ENCODE assay signal across 8 cellular contexts in the genomic region with DNA sequence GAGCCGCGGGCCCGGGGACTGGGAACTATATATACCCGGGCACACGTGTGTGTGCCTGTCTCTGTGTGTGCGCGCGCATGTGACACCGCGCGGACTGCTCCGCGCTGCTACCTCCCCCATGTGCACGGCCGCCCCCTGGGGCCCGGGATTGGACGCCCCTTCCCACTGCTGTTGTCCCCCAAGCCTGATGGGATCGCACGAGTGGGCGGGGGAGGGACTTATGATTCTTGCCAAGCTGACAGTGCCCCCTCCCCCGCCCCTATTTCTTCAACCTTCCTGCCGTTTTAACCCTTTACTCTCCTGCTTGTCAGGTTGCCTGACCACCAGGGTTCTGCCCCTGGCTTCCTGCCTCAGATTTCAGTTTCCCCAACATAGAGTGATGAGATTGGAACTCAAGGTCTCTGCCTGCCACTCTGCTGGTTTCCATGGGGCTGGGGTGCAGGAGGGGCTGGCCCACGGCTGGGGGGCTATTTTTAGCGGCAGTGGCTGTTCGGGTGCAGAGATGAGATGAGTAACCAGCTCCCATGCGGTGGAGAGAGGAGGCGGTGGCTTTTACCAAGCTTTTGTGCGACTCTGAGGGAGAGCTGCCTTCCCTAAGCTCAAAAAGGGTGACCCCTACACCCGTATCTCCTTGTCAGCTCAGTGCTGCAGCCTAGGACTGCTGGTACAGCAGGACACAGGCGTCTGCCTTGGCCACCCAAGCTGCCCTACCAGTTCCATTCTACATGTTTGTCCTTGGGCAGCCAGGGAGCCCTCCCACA. TPM values are rescaled to one million over a fixed set of nuclear protein-coding genes. Genes with fewer than 3 reads are reported as not detected.
DNase-seq lines count a peak whose midpoint lies in the region; ATAC-seq, FAIRE-seq and TF ChIP-seq lines count a peak whose summit lies in the region.

A gene (minus strand): TSS at position 5 of the 761 bp plus-strand sequence. CDS start 88 bp downstream, outside the sequence.

- peak within 1 kb of the TSS; percentile 91 for H3K4me2 ChIP-seq in astrocyte (ENCODE audit: low read length)

- TF ChIP-seq CTCF in Peyer's patch (IDR thresholded peaks at IDR 0.05), result no peak
- TF ChIP-seq CTCF in astrocyte (IDR thresholded peaks at IDR 0.05; ENCODE audit: insufficient read depth, low read depth, low read length), result no peak
- no peak for TF ChIP-seq CTCF in RWPE1 (conservative IDR thresholded peaks at IDR 0.05; ENCODE audit: low read depth)

- H3K27me3 ChIP-seq in Peyer's patch, result peaks cover 0 to 20% of the 10 kb centered on the region in 2 donors
- peaks cover 18% of the 10 kb centered on the region for H3K27me3 ChIP-seq in astrocyte (ENCODE audit: insufficient read depth, low read length)
- H3K27me3 ChIP-seq in iPS DF 6.9 (ENCODE audit: control insufficient read depth, insufficient read depth, low read length), result peaks cover 40% of the 10 kb centered on the region
- H3K27me3 ChIP-seq in skeletal muscle tissue (ENCODE audit: control insufficient read depth in 3 of 3, insufficient read depth in 3 of 3, low read length in 3 of 3), result peaks cover 12 to 36% (median 19%) of the 10 kb centered on the region in 3 donors

- no CpG with 5 or more reads among the region's 30 CpGs for WGBS in iPS DF 6.9 (ENCODE audit: insufficient coverage, insufficient read length)

- peak within 1 kb of the TSS; percentile 23 for H2AFZ ChIP-seq in astrocyte (ENCODE audit: low read depth, low read length)

- peak; percentile 34 for DNase-seq in ELF-1 (ENCODE audit: low read depth, low spot score)
- no peak for DNase-seq in Peyer's patch
- DNase-seq in astrocyte (ENCODE audit: low read depth), result no peak
- DNase-seq in iPS DF 6.9 (ENCODE audit: low read depth, low spot score), result no peak
- DNase-seq in RWPE1 (ENCODE audit: low spot score), result no peak

- no peaks in the 10 kb centered on the region for H3K9me3 ChIP-seq in Peyer's patch
- H3K9me3 ChIP-seq in astrocyte (ENCODE audit: insufficient read depth, low read depth, low read length), result no peaks in the 10 kb centered on the region
- H3K9me3 ChIP-seq in iPS DF 6.9 (ENCODE audit: control insufficient read depth, insufficient read depth, low read length), result no peaks in the 10 kb centered on the region
- no peaks in the 10 kb centered on the region for H3K9me3 ChIP-seq in skeletal muscle tissue (ENCODE audit: control insufficient read depth in 3 of 3, low read length in 3 of 3)

- ATAC-seq in HG02798 (IDR thresholded peaks at IDR 0.05; ENCODE audit: poor library complexity, unreplicated experiment), result peak; percentile 33
- no peak for ATAC-seq in GM21576 (IDR thresholded peaks at IDR 0.05; ENCODE audit: unreplicated experiment)

- H3K36me3 Mint-ChIP-seq in astrocyte (ENCODE audit: low read depth, unreplicated experiment), result peaks cover 17% of the 10 kb centered on the region

- H3K36me3 ChIP-seq in Peyer's patch (peaks cover 0 to 35% (median 0%) of the 10 kb centered on the region in 3 donors), astrocyte (ENCODE audit: insufficient read depth, low read length) (peaks cover 23% of the 10 kb centered on the region), iPS DF 6.9 (ENCODE audit: control insufficient read depth, insufficient read depth, low read length) (no peaks in the 10 kb centered on the region; the same call in 1 of the 2 replicates), skeletal muscle tissue (ENCODE audit: control insufficient read depth in 3 of 3, insufficient read depth in 3 of 3, low read length in 3 of 3) (peaks cover 30 to 36% (median 32%) of the 10 kb centered on the region in 3 donors)

- FAIRE-seq in astrocyte (lab: Jason Lieb, UNC), result no peak

- H3K27me3 Mint-ChIP-seq in astrocyte (ENCODE audit: low read depth, unreplicated experiment), result peaks cover 31% of the 10 kb centered on the region

- H3K4me1 Mint-ChIP-seq in astrocyte (ENCODE audit: low read depth, unreplicated experiment), result peaks cover 8% of the 10 kb centered on the region

- H3K27ac ChIP-seq in Peyer's patch (peak within 1 kb of the TSS in 1 of 4 donors; percentile 49), astrocyte (ENCODE audit: low read depth, low read length) (no peak within 1 kb of the TSS), iPS DF 6.9 (ENCODE audit: low read length) (no peak within 1 kb of the TSS), skeletal muscle tissue (ENCODE audit: low read depth, low read length) (peak within 1 kb of the TSS; percentile 75), RWPE1 (no peak within 1 kb of the TSS)

- peak within 1 kb of the TSS; percentile 40 to 64 (median 54) for H3K4me3 ChIP-seq in Peyer's patch
- peak within 1 kb of the TSS; percentile 48 for H3K4me3 ChIP-seq in astrocyte (ENCODE audit: insufficient read depth, low read depth, low read length)
- H3K4me3 ChIP-seq in iPS DF 6.9 (ENCODE audit: low read length), result peak within 1 kb of the TSS; percentile 50; the same call in 1 of the 2 replicates
- H3K4me3 ChIP-seq in skeletal muscle tissue (ENCODE audit: low read length in 3 of 3), result peak within 1 kb of the TSS; percentile 64 to 76 (median 67)

- H3K27ac Mint-ChIP-seq in astrocyte (ENCODE audit: unreplicated experiment), result peak within 1 kb of the TSS; percentile 67

- H3K4me3 Mint-ChIP-seq in astrocyte (ENCODE audit: unreplicated experiment), result peak within 1 kb of the TSS; percentile 79

- no peak for TF ChIP-seq POLR2A in Peyer's patch (IDR thresholded peaks at IDR 0.05)

- H3K4me1 ChIP-seq in Peyer's patch (peaks cover 0 to 42% (median 33%) of the 10 kb centered on the region in 4 donors), astrocyte (ENCODE audit: insufficient read depth, low read length) (peaks cover 44% of the 10 kb centered on the region), iPS DF 6.9 (ENCODE audit: control insufficient read depth, insufficient read depth, low read length) (peaks cover 11% of the 10 kb centered on the region), skeletal muscle tissue (ENCODE audit: control insufficient read depth in 3 of 3, insufficient read depth in 3 of 3, low read length in 3 of 3) (peaks cover 27 to 51% (median 47%) of the 10 kb centered on the region in 3 donors)

- POLR2A ChIA-PET in RWPE1 (lab: Yijun Ruan, JAX; ENCODE audit: low non-redundant PET), result interaction anchor here (0.6 to 0.7 kb wide), 2 partner anchors 37 to 808 kb away, joined by 3 to 7 read pairs; no protein-coding TSS in a partner anchor

- H3K9ac ChIP-seq in astrocyte (ENCODE audit: low read length) (peak within 1 kb of the TSS; percentile 40), skeletal muscle tissue (ENCODE audit: low read depth in 1 of 3, low read length in 3 of 3) (peak within 1 kb of the TSS; percentile 40 to 81 (median 64))

- H3K79me2 ChIP-seq in astrocyte (ENCODE audit: insufficient read depth, low read length), result no peaks in the 10 kb centered on the region

- CTCF ChIA-PET in RWPE1 (lab: Yijun Ruan, JAX), result interaction anchor here (0.7 to 4.6 kb wide), 2 partner anchors 11 to 21 kb away, joined by 3 to 17 read pairs; a partner anchor contains a TSS

- peaks cover 1% of the 10 kb centered on the region for H3K9me3 Mint-ChIP-seq in astrocyte (ENCODE audit: unreplicated experiment)

- peaks cover 27% of the 10 kb centered on the region for H4K20me1 ChIP-seq in astrocyte (ENCODE audit: insufficient read depth, low read length)

RNA-seq across cellular contexts. Expression of the gene that starts here (rescaled TPM):
- total RNA-seq in Peyer's patch, result under 1 TPM in 2 of 4 donors, not detected in 2; 0.27 to 0.28 TPM
- 0.50 and 0.55 TPM in 2 replicates for total RNA-seq in astrocyte
- total RNA-seq in skeletal muscle tissue, result 18.8 TPM

Comparison
In these comparisons a context has a peak if more than half of its experiments do, and no peak if none do; other contexts are left out.
1. RNA of the gene that starts here (total RNA-seq): 18.8 TPM in skeletal muscle tissue (single experiment); 0.50 to 0.55 TPM in astrocyte and 0.27 to 0.28 TPM in Peyer's patch; every median in the first group is over 10 times any median in the second.
2. Peak in every context shown above with its lines, with median percentiles within 50 percentile points of each other: H3K4me3 ChIP-seq.